In genomic region chr7:150994838-150995510, GRCh38 we compare ENCODE assay signal across 18 cellular contexts. TPM values are rescaled to one million over a fixed set of nuclear protein-coding genes. Genes with fewer than 3 reads are reported as not detected.
DNase-seq lines count a peak whose midpoint lies in the region; ATAC-seq and TF ChIP-seq lines count a peak whose summit lies in the region.
"Had no signal": no experiment of that assay in that cellular context is flagged by ENCODE, and none has a peak within 500 bp of the region (broad histone marks: within the 10 kb centered on the region; RNA-seq: fewer than 3 reads in every experiment).

No MANE protein-coding gene starts in this region.

- H3K27ac ChIP-seq in breast epithelium: no peak overlapping the region
- no peak overlapping the region for H3K27ac ChIP-seq in mammary epithelial cell (ENCODE audit: insufficient read depth, low read depth, low read length)
- H3K27ac ChIP-seq in right cardiac atrium (ENCODE audit: low read length): no peak overlapping the region
- H3K27ac ChIP-seq in suprapubic skin: no peak overlapping the region
- H3K27ac ChIP-seq: KMS-11, SK-N-MC had no signal

- H3K36me3 ChIP-seq in breast epithelium (no peaks in the 10 kb centered on the region), mammary epithelial cell (ENCODE audit: insufficient read depth, low read length) (no peaks in the 10 kb centered on the region), suprapubic skin (no peaks in the 10 kb centered on the region)

- intact Hi-C loops in breast epithelium (cut with DNase I; ENCODE audit: low total_unique reads): loop anchor here (1.0 kb wide), 1 partner anchor 50 kb away; no protein-coding TSS in a partner anchor
- intact Hi-C loops in mammary epithelial cell (cut with micrococcal nuclease): no loop called here
- intact Hi-C loops in right cardiac atrium (cut with DNase I): loop anchor here in 1 of 4 donors (10.0 kb wide), 1 partner anchor 220 kb away; no protein-coding TSS in a partner anchor

- H3K9me3 ChIP-seq in breast epithelium (peaks cover 0 to 6% of the 10 kb centered on the region in 2 donors), mammary epithelial cell (replicated peaks; ENCODE audit: insufficient read depth, low read length) (peaks cover 16% of the 10 kb centered on the region), T-helper 17 cell (ENCODE audit: control insufficient read depth, low read length, poor library complexity, severe bottlenecking) (no peaks in the 10 kb centered on the region), right cardiac atrium (ENCODE audit: control insufficient read depth, low read length) (no peaks in the 10 kb centered on the region), suprapubic skin (no peaks in the 10 kb centered on the region)

- CTCF ChIA-PET in mammary epithelial cell (lab: Charles Lee; ENCODE audit: low non-redundant PET): no interaction called here

- H4K20me1 ChIP-seq in mammary epithelial cell (ENCODE audit: insufficient read depth, low read length): no peaks in the 10 kb centered on the region

- peak overlapping the region; percentile 55 for H3K4me3 Mint-ChIP-seq in T-helper 17 cell
- H3K4me3 Mint-ChIP-seq: memory B cell had no signal

- H3K4me1 ChIP-seq in breast epithelium (no peaks in the 10 kb centered on the region), mammary epithelial cell (ENCODE audit: insufficient read depth, low read length) (no peaks in the 10 kb centered on the region), right cardiac atrium (ENCODE audit: control insufficient read depth, insufficient read depth, low read length) (no peaks in the 10 kb centered on the region), suprapubic skin (peaks cover 9% of the 10 kb centered on the region)

- peak overlapping the region; percentile 19 to 54 (median 30) for H3K4me3 ChIP-seq in breast epithelium
- H3K4me3 ChIP-seq in mammary epithelial cell (replicated peaks in 1 of 3; ENCODE audit: insufficient read depth in 1 of 3, low read depth in 2 of 3, low read length in 3 of 3): no peak overlapping the region
- peak overlapping the region; percentile 29 for H3K4me3 ChIP-seq in right cardiac atrium (ENCODE audit: low read length)
- H3K4me3 ChIP-seq in suprapubic skin: peak overlapping the region; percentile 17
- H3K4me3 ChIP-seq: SK-N-MC had no signal

- WGBS in mammary epithelial cell (ENCODE audit: low coverage, missing lambda C conversion rate): 87% methylated on average over 12 of the region's 19 CpGs
- WGBS in right cardiac atrium: 33% methylated on average over 19 of the region's 19 CpGs
- 51% methylated on average over 6 of the region's 19 CpGs for WGBS in suprapubic skin

- H3K27me3 Mint-ChIP-seq in T-helper 17 cell: no peaks in the 10 kb centered on the region

- TF ChIP-seq EP300 in suprapubic skin (IDR thresholded peaks at IDR 0.05): no peak

- BruUV-seq in mammary epithelial cell (replicated peaks; lab: Mats Ljungman, UMichigan): no TSS peak

- no peak for TF ChIP-seq CTCF in breast epithelium (IDR thresholded peaks at IDR 0.05)
- no peak for TF ChIP-seq CTCF in mammary epithelial cell (conservative IDR thresholded peaks at IDR 0.05 in 1 of 2, IDR thresholded peaks at IDR 0.05 in 1 of 2; ENCODE audit: extremely low read depth in 1 of 2, insufficient read depth in 1 of 2, low read depth in 1 of 2, low read length in 2 of 2)
- no peak for TF ChIP-seq CTCF in suprapubic skin (IDR thresholded peaks at IDR 0.05)

- no peaks in the 10 kb centered on the region for H3K79me2 ChIP-seq in mammary epithelial cell (ENCODE audit: insufficient read depth, low read length)

- peaks cover 0 to 12% of the 10 kb centered on the region in 2 donors for H3K27me3 ChIP-seq in breast epithelium
- H3K27me3 ChIP-seq in mammary epithelial cell (ENCODE audit: insufficient read depth, low read length): no peaks in the 10 kb centered on the region
- H3K27me3 ChIP-seq in right cardiac atrium (ENCODE audit: control insufficient read depth, insufficient read depth): no peaks in the 10 kb centered on the region
- peaks cover 4% of the 10 kb centered on the region for H3K27me3 ChIP-seq in suprapubic skin

- H3K4me1 Mint-ChIP-seq in T-helper 17 cell: peaks cover 18% of the 10 kb centered on the region
- H3K4me1 Mint-ChIP-seq: memory B cell had no signal

- in situ Hi-C loops in mammary epithelial cell (cut with MboI; ENCODE audit: low sequenced_read_pairs in 2 of 2): no loop called here

- H3K4me2 ChIP-seq in mammary epithelial cell (ENCODE audit: insufficient read depth, low read depth, low read length): no peak overlapping the region
- H3K4me2 ChIP-seq: KMS-11 had no signal

- H3K27ac Mint-ChIP-seq in T-helper 17 cell: peak overlapping the region; percentile 16
- H3K27ac Mint-ChIP-seq: memory B cell had no signal

- no peak overlapping the region for H2AFZ ChIP-seq in mammary epithelial cell (ENCODE audit: low read depth, low read length)

- ATAC-seq in T-helper 17 cell (no peak), right cardiac atrium (no peak), HG03460 (IDR thresholded peaks at IDR 0.05; ENCODE audit: unreplicated experiment) (no peak)
- ATAC-seq: HCT116 had no signal

- no peaks in the 10 kb centered on the region for H3K36me3 Mint-ChIP-seq in T-helper 17 cell (ENCODE audit: low read depth)

- TF ChIP-seq POLR2A in breast epithelium (IDR thresholded peaks at IDR 0.05) (no peak), suprapubic skin (IDR thresholded peaks at IDR 0.05) (no peak)

- DNase-seq in breast epithelium (ENCODE audit: low spot score in 2 of 2) (no peak), mammary epithelial cell (no peak), T-helper 17 cell (no peak), right cardiac atrium (peak in 2 of 3 donors; percentile 41 to 55), suprapubic skin (ENCODE audit: low spot score in 2 of 2) (no peak), T-helper 1 cell (no peak)
- no peak for DNase-seq in stimulated activated CD4-positive, alpha-beta T cell treated with anti-CD3 and anti-CD28 coated beads, Interleukin-2, amount 100 ng/mL, for 24 hours
- DNase-seq: activated T-cell treated with anti-CD3 and anti-CD28 coated beads for 4 hours, NCI-H1417, NCI-H446 treated with DMSO at 0.1 percent for 48 hours had no signal

- dilution Hi-C loops in mammary epithelial cell (cut with HindIII; ENCODE audit: low sequenced_read_pairs): no loop called here

- no peak overlapping the region for H3K9ac ChIP-seq in mammary epithelial cell (ENCODE audit: insufficient read depth, low read length)
- H3K9ac ChIP-seq: KMS-11 had no signal

RNA-seq across cellular contexts. Expression of gene NOS3, which starts 4.2 kb away (rescaled TPM):
- total RNA-seq in breast epithelium: 10 to 100 TPM in 1 of 3 donors, 1 to 10 TPM in 2; 3.8 to 35.1 (median 5.1) TPM
- 1 to 10 TPM in 1 of 2 donors, not detected in 1; 4.7 TPM for total RNA-seq in mammary epithelial cell
- 0.23 TPM for polyA plus RNA-seq in mammary epithelial cell
- polyA minus RNA-seq in mammary epithelial cell: not detected
- 1 to 10 TPM; 9.4 to 9.6 TPM for total RNA-seq in T-helper 17 cell
- total RNA-seq in right cardiac atrium: 10 to 100 TPM; 20.5 to 80.4 (median 24.7) TPM
- polyA plus RNA-seq in right cardiac atrium: 13.5 TPM
- total RNA-seq in suprapubic skin: 10 to 100 TPM in 1 of 4 donors, 1 to 10 TPM in 3; 2.6 to 10.9 (median 6.8) TPM
- total RNA-seq: osteoblast had no signal

RNA-seq across cellular contexts. Expression of gene KCNH2, which starts 16.9 kb away (rescaled TPM):
- total RNA-seq in breast epithelium: under 1 TPM; under 0.01 to 0.29 (median 0.16) TPM
- 1 to 10 TPM in 1 of 2 donors, not detected in 1; 1.5 TPM for total RNA-seq in mammary epithelial cell
- not detected for polyA plus RNA-seq in mammary epithelial cell
- polyA minus RNA-seq in mammary epithelial cell: 0.47 TPM
- 1 to 10 TPM; 2.2 to 5.6 TPM for total RNA-seq in T-helper 17 cell
- 100 to 1,000 TPM; 113 to 163 (median 126) TPM for total RNA-seq in right cardiac atrium
- 132 TPM for polyA plus RNA-seq in right cardiac atrium
- under 1 TPM in 1 of 4 donors, not detected in 3; 0.70 TPM for total RNA-seq in suprapubic skin
- total RNA-seq: dermis microvascular lymphatic vessel endothelial cell, osteoblast had no signal

RNA-seq across cellular contexts. Expression of gene ATG9B, which starts 29.3 kb away (rescaled TPM):
- total RNA-seq in breast epithelium (1 to 10 TPM in 1 of 3 donors, under 1 TPM in 1, not detected in 1; 0.44 to 2.0 TPM), mammary epithelial cell (under 1 TPM; under 0.01 to 0.54 TPM), T-helper 17 cell (10 to 100 TPM in 1 of 2 donors, 1 to 10 TPM in 1; 5.3 to 12.2 TPM), right cardiac atrium (under 1 TPM in 2 of 4 donors, not detected in 2; 0.18 to 0.23 TPM), suprapubic skin (100 to 1,000 TPM in 2 of 4 donors, 10 to 100 TPM in 2; 27.0 to 195 (median 122) TPM)
- polyA plus RNA-seq in mammary epithelial cell (0.14 TPM), right cardiac atrium (0.43 TPM)
- polyA minus RNA-seq in mammary epithelial cell: not detected
- total RNA-seq: osteoblast, subcutaneous adipose tissue had no signal

RNA-seq across cellular contexts. Expression of gene ABCB8, which starts 33.3 kb away (rescaled TPM):
- total RNA-seq in breast epithelium (10 to 100 TPM; 14.7 to 19.3 (median 17.6) TPM), mammary epithelial cell (10 to 100 TPM; 29.8 to 57.2 TPM), T-helper 17 cell (10 to 100 TPM; 47.7 to 60.1 TPM), right cardiac atrium (10 to 100 TPM; 20.9 to 24.5 (median 23.4) TPM), suprapubic skin (10 to 100 TPM; 29.5 to 42.3 (median 31.9) TPM)
- polyA plus RNA-seq in mammary epithelial cell (31.7 TPM), right cardiac atrium (19.6 TPM)
- polyA minus RNA-seq in mammary epithelial cell: 39.2 TPM

RNA-seq across cellular contexts. Expression of gene ASIC3, which starts 53.4 kb away (rescaled TPM):
- total RNA-seq in breast epithelium: 1 to 10 TPM; 1.3 to 3.3 (median 2.3) TPM
- 1 to 10 TPM in 1 of 2 donors, under 1 TPM in 1; 0.33 to 1.8 TPM for total RNA-seq in mammary epithelial cell
- 0.34 TPM for polyA plus RNA-seq in mammary epithelial cell
- polyA minus RNA-seq in mammary epithelial cell: 4.1 TPM
- total RNA-seq in T-helper 17 cell: 1 to 10 TPM; 6.7 to 9.1 TPM
- 1 to 10 TPM; 4.0 to 6.5 (median 5.0) TPM for total RNA-seq in right cardiac atrium
- 5.3 TPM for polyA plus RNA-seq in right cardiac atrium
- 1 to 10 TPM; 2.6 to 8.7 (median 4.1) TPM for total RNA-seq in suprapubic skin

Comparison
In these comparisons a context has a peak if more than half of its experiments do, and no peak if none do; other contexts are left out.
1. H3K4me3 ChIP-seq: peak in breast epithelium (3 of 3), right cardiac atrium (single experiment) and suprapubic skin (single experiment); none in mammary epithelial cell (0 of 3).
2. DNase-seq: peak in right cardiac atrium (2 of 3); none in breast epithelium (0 of 2), mammary epithelial cell (single experiment), T-helper 17 cell (0 of 3), suprapubic skin (0 of 2), T-helper 1 cell (0 of 5) and stimulated activated CD4-positive, alpha-beta T cell treated with anti-CD3 and anti-CD28 coated beads, Interleukin-2, amount 100 ng/mL, for 24 hours (0 of 2).
3. RNA of gene KCNH2, which starts 16.9 kb away (total RNA-seq): 113 to 163 TPM in right cardiac atrium; 2.2 to 5.6 TPM in T-helper 17 cell, 1.5 TPM in mammary epithelial cell, under 0.01 to 0.29 TPM in breast epithelium and 0.70 TPM in suprapubic skin; every median in the first group is over 10 times any median in the second.